8 cellular contexts compared by ENCODE assay signal in genomic region chr3:49120438-49121135, GRCh38. TPM values are rescaled to one million over a fixed set of nuclear protein-coding genes. Genes with fewer than 3 reads are reported as not detected.
DNase-seq lines count a peak whose midpoint lies in the region; ATAC-seq, FAIRE-seq and TF ChIP-seq lines count a peak whose summit lies in the region.

Gene USP19 (minus strand): TSS chr3:49120823. CDS start chr3:49119145, 1,678 bp downstream.

- H3K79me2 ChIP-seq in OCI-LY7 (ENCODE audit: insufficient read depth, low read depth, low read length) (peaks cover 18% of the 10 kb centered on the region), endothelial cell of umbilical vein (ENCODE audit: control insufficient read depth, insufficient read depth, low read length) (peaks cover 14% of the 10 kb centered on the region)

- dilution Hi-C loops in endothelial cell of umbilical vein (cut with MboI; ENCODE audit: extremely low pct_ligation_motif_present, low sequenced_read_pairs) = no loop called here

- POLR2A ChIA-PET in OCI-LY7 (lab: Charles Lee) (interaction anchor here (0.6 to 1.6 kb wide), 12 partner anchors 10 to 133 kb away, joined by 3 to 8 read pairs (median 3); partner anchors contain the start of genes QARS1 and QRICH1), endothelial cell of umbilical vein (lab: Charles Lee) (interaction anchor here (1.7 kb wide), 1 partner anchor 27 kb away, joined by 7 read pairs; the partner anchor contains the start of gene QRICH1)

- H3K4me2 ChIP-seq in OCI-LY7 (ENCODE audit: low read length) (peak within 1 kb of the TSS; percentile 95), endothelial cell of umbilical vein (ENCODE audit: insufficient read depth, low read length) (peak within 1 kb of the TSS; percentile 72)

- H4K20me1 ChIP-seq in OCI-LY7 (ENCODE audit: insufficient read depth, low read length) = no peaks in the 10 kb centered on the region
- no peaks in the 10 kb centered on the region for H4K20me1 ChIP-seq in endothelial cell of umbilical vein (replicated peaks; ENCODE audit: control insufficient read depth, extremely low read depth, insufficient read depth, low read length)

- intact Hi-C loops in OCI-LY7 (cut with micrococcal nuclease; ENCODE audit: unreplicated experiment) (no loop called here), endothelial cell of umbilical vein (cut with micrococcal nuclease) (loop anchor here (1.0 to 2.0 kb wide), 3 partner anchors 13 to 26 kb away; partner anchors contain the start of genes LAMB2, QARS1 and QRICH1), mucosa of descending colon (cut with DNase I, micrococcal nuclease) (no loop called here)

- FAIRE-seq in HTR-8/SVneo (lab: Jason Lieb, UNC) (peak; percentile 98), endothelial cell of umbilical vein (lab: Jason Lieb, UNC) (peak; percentile 93)

- TF ChIP-seq CTCF in OCI-LY7 (conservative IDR thresholded peaks at IDR 0.05; ENCODE audit: low read length) (0 out of 2 replicates have a peak, but pooled peaks have one; percentile 8), endothelial cell of umbilical vein (IDR thresholded peaks at IDR 0.05; ENCODE audit: extremely low read depth in 1 of 2, insufficient read depth in 1 of 2, low read depth in 1 of 2, low read length in 2 of 2) (no peak), mucosa of descending colon (IDR thresholded peaks at IDR 0.05) (peak; percentile 8)

- no peaks in the 10 kb centered on the region for H3K9me2 ChIP-seq in OCI-LY7 (ENCODE audit: insufficient read depth, low read length)

- DNase-seq in COR-L47 (lab: John Stamatoyannopoulos, UW) (peak; percentile 77), HTR-8/SVneo (ENCODE audit: insufficient read length, low spot score) (peak; percentile 96), OCI-LY7 (ENCODE audit: low spot score) (peak; percentile 95), activated T-cell treated with anti-CD3 and anti-CD28 coated beads for 1 hour (ENCODE audit: low read depth) (peak; percentile 87), endothelial cell of umbilical vein (ENCODE audit: low read depth, low spot score) (peak; percentile 94), mucosa of descending colon (peak; percentile 98)
- DNase-seq in stimulated activated CD8-positive, alpha-beta memory T cell treated with anti-CD3 and anti-CD28 coated beads, Interleukin-4, amount 100 ng/mL, for 24 hours (ENCODE audit: low read depth) = peak; percentile 93

- peak; percentile 92 for TF ChIP-seq POLR2A in endothelial cell of umbilical vein (IDR thresholded peaks at IDR 0.05; ENCODE audit: low read depth, low read length)

- H3K36me3 ChIP-seq in OCI-LY7 (ENCODE audit: insufficient read depth, low read length) (peaks cover 35% of the 10 kb centered on the region), endothelial cell of umbilical vein (ENCODE audit: control insufficient read depth in 2 of 2, extremely low read depth in 1 of 2, insufficient read depth in 2 of 2, low read length in 2 of 2) (peaks cover 7 to 66% of the 10 kb centered on the region in 2 experiments), mucosa of descending colon (ENCODE audit: low read depth) (peaks cover 14% of the 10 kb centered on the region)

- H3K4me1 ChIP-seq in OCI-LY7 (ENCODE audit: insufficient read depth, low read length, poor library complexity, severe bottlenecking) (peaks cover 22% of the 10 kb centered on the region), endothelial cell of umbilical vein (ENCODE audit: control insufficient read depth, extremely low read depth, insufficient read depth, low read length) (peaks cover 12% of the 10 kb centered on the region), mucosa of descending colon (ENCODE audit: low read depth) (peaks cover 20% of the 10 kb centered on the region)

- BruUV-seq in OCI-LY7 (replicated peaks; lab: Mats Ljungman, UMichigan) (no TSS peak), endothelial cell of umbilical vein (replicated peaks; lab: Mats Ljungman, UMichigan) (no TSS peak)

- H3K4me3 ChIP-seq in OCI-LY7 (ENCODE audit: low read depth, low read length, poor library complexity, severe bottlenecking) = peak within 1 kb of the TSS; percentile 97
- peak within 1 kb of the TSS; percentile 44 to 71 (median 65) for H3K4me3 ChIP-seq in endothelial cell of umbilical vein (replicated peaks in 1 of 3; ENCODE audit: insufficient read depth in 1 of 3, low read depth in 1 of 3, low read length in 3 of 3)
- peak within 1 kb of the TSS; percentile 96 for H3K4me3 ChIP-seq in mucosa of descending colon

- peak within 1 kb of the TSS; percentile 65 for H3K9ac ChIP-seq in endothelial cell of umbilical vein (replicated peaks; ENCODE audit: extremely low read depth, insufficient read depth, low read length)

- CTCF ChIA-PET in OCI-LY7 (lab: Charles Lee; ENCODE audit: unreplicated experiment) = interaction anchor here (0.6 to 0.8 kb wide), 2 partner anchors 20 to 101 kb away, joined by 3 to 4 read pairs; no protein-coding TSS in a partner anchor
- CTCF ChIA-PET in endothelial cell of umbilical vein (lab: Charles Lee) = interaction anchor here (0.6 to 2.5 kb wide), 8 partner anchors 13 to 329 kb away, joined by 3 to 19 read pairs (median 4); partner anchors contain the start of genes KLHDC8B, LAMB2, NDUFAF3 and NICN1

- H2AFZ ChIP-seq in OCI-LY7 (ENCODE audit: low read length) (peak within 1 kb of the TSS; percentile 70), endothelial cell of umbilical vein (ENCODE audit: low read depth, low read length) (peak within 1 kb of the TSS; percentile 43)

- no peaks in the 10 kb centered on the region for H3K9me1 ChIP-seq in endothelial cell of umbilical vein (replicated peaks; ENCODE audit: control insufficient read depth, extremely low read depth, insufficient read depth, low read length)

- H3K27me3 ChIP-seq in endothelial cell of umbilical vein (ENCODE audit: control insufficient read depth in 2 of 2, insufficient read depth in 2 of 2, low read length in 2 of 2) = no peaks in the 10 kb centered on the region

- H3K27ac ChIP-seq in OCI-LY7 (ENCODE audit: low read depth, low read length, poor library complexity, severe bottlenecking) (peak within 1 kb of the TSS; percentile 83), endothelial cell of umbilical vein (ENCODE audit: insufficient read depth, low read depth, low read length) (peak within 1 kb of the TSS; percentile 58)

- H3K9me3 ChIP-seq in OCI-LY7 (ENCODE audit: low read length) (no peaks in the 10 kb centered on the region), endothelial cell of umbilical vein (replicated peaks; ENCODE audit: control insufficient read depth, insufficient read depth, low read length) (no peaks in the 10 kb centered on the region), mucosa of descending colon (no peaks in the 10 kb centered on the region)

- ATAC-seq in GM19467 (IDR thresholded peaks at IDR 0.05; ENCODE audit: unreplicated experiment) (peak; percentile 84), mucosa of descending colon (peak; percentile 97)

TF ChIP-seq in endothelial cell of umbilical vein, 7 proteins besides CTCF, POLR2A, EP300 and RAD21:
- TF ChIP-seq EZH2 (IDR thresholded peaks at IDR 0.05; ENCODE audit: borderline replicate concordance, low read depth, low read length, severe bottlenecking) = no peak
- peak; percentile 96 for TF ChIP-seq POLR2AphosphoS5 (IDR thresholded peaks at IDR 0.05; ENCODE audit: insufficient read depth, low read depth, low read length)

RNA-seq across cellular contexts. Expression of gene USP19, which starts in this region (rescaled TPM):
- total RNA-seq in OCI-LY7 (2014; rRNA removed; shearing (Covaris generic)) = 49.4 and 57.2 TPM in 2 replicates
- total RNA-seq in OCI-LY7 (2022) (69.4 and 78.3 TPM in 2 replicates), endothelial cell of umbilical vein (39.1 and 42.2 TPM in 2 replicates), mucosa of descending colon (10 to 100 TPM; 65.7 to 84.7 (median 82.6) TPM)
- 31.3 and 36.8 TPM in 2 replicates for polyA plus RNA-seq in endothelial cell of umbilical vein
- 23.3 and 25.3 TPM in 2 replicates for polyA plus RNA-seq in endothelial cell of umbilical vein (2011; cell fraction: cytosol; rRNA removed)
- 82.3 and 94.1 TPM in 2 replicates for polyA plus RNA-seq in endothelial cell of umbilical vein (2011; cell fraction: nucleus; rRNA removed)
- polyA plus RNA-seq in endothelial cell of umbilical vein (2012) = 16.8 and 22.3 TPM in 2 replicates
- polyA minus RNA-seq in endothelial cell of umbilical vein = 64.9 and 87.8 TPM in 2 replicates
- 46.7 TPM for polyA minus RNA-seq in endothelial cell of umbilical vein (2011; cell fraction: cytosol; rRNA and poly(A)+ RNA removed)
- 22.6 and 24.7 TPM in 2 replicates for polyA minus RNA-seq in endothelial cell of umbilical vein (2011; cell fraction: nucleus; rRNA and poly(A)+ RNA removed)

Comparison
In these comparisons a context has a peak if more than half of its experiments do, and no peak if none do; other contexts are left out.
1. Peak in every context shown above with its lines: DNase-seq, ATAC-seq, H3K4me3 ChIP-seq and H3K27ac ChIP-seq.
2. CTCF ChIP-seq: peak in OCI-LY7 (single experiment) and mucosa of descending colon (single experiment); none in endothelial cell of umbilical vein (0 of 2).